ENCODE assay signal across 1 cellular context in genomic region chr4:88591787-88592599, GRCh38.
TF ChIP-seq lines count a peak whose summit lies in the region.

Gene HERC3 (plus strand): TSS chr4:88592480. CDS start chr4:88605824, 13,344 bp downstream.

TF ChIP-seq in HepG2, 621 proteins besides CTCF, POLR2A, EP300 and RAD21 (continued from another document and continues in another):
- TF ChIP-seq TERF1 (CRISPR knock-in tag; IDR thresholded peaks at IDR 0.05) (no peak), PRDM4 (CRISPR knock-in tag; IDR thresholded peaks at IDR 0.05; ENCODE audit: borderline replicate concordance) (no peak), KIAA2018 (CRISPR knock-in tag; IDR thresholded peaks at IDR 0.05; ENCODE audit: borderline replicate concordance) (no peak), NCOA2 (CRISPR knock-in tag; IDR thresholded peaks at IDR 0.05) (peak; percentile 51), ZNF550 (CRISPR knock-in tag; IDR thresholded peaks at IDR 0.05; ENCODE audit: borderline replicate concordance) (no peak), ATF1 (CRISPR knock-in tag; IDR thresholded peaks at IDR 0.05) (no peak), PHB2 (IDR thresholded peaks at IDR 0.05; ENCODE audit: partially characterized antibody) (no peak), AHR (CRISPR knock-in tag; IDR thresholded peaks at IDR 0.05) (no peak), MEIS2 (CRISPR knock-in tag; IDR thresholded peaks at IDR 0.05) (peak; percentile 7; the same call in 1 of the 2 replicates), ZNF180 (CRISPR knock-in tag; IDR thresholded peaks at IDR 0.05; ENCODE audit: borderline replicate concordance, low read depth) (no peak), KDM5B (CRISPR knock-in tag; IDR thresholded peaks at IDR 0.05; ENCODE audit: borderline replicate concordance) (peak; percentile 66; the same call in 1 of the 2 replicates), NFIC (IDR thresholded peaks at IDR 0.05; ENCODE audit: low read length) (no peak), TBX3 (IDR thresholded peaks at IDR 0.05; ENCODE audit: borderline replicate concordance) (no peak), KDM6A (CRISPR knock-in tag; IDR thresholded peaks at IDR 0.05; ENCODE audit: low read depth) (0 out of 2 replicates have a peak, but pooled peaks have one; percentile 21), ZNF782 (CRISPR knock-in tag; IDR thresholded peaks at IDR 0.05; ENCODE audit: borderline replicate concordance) (peak; percentile 60; the same call in 1 of the 2 replicates), MXD4 (CRISPR knock-in tag; IDR thresholded peaks at IDR 0.05) (peak; percentile 62), RNF219 (CRISPR knock-in tag; IDR thresholded peaks at IDR 0.05) (no peak), ZNF598 (CRISPR knock-in tag; IDR thresholded peaks at IDR 0.05; ENCODE audit: borderline replicate concordance) (no peak), ZNF503 (CRISPR knock-in tag; IDR thresholded peaks at IDR 0.05) (0 out of 2 replicates have a peak, but pooled peaks have one; percentile 33), ZSCAN29 (CRISPR knock-in tag; conservative IDR thresholded peaks at IDR 0.05) (no peak), HOMEZ (CRISPR knock-in tag; IDR thresholded peaks at IDR 0.05; ENCODE audit: low read depth) (no peak; the same call in 1 of the 2 replicates), ONECUT2 (CRISPR knock-in tag; IDR thresholded peaks at IDR 0.05) (no peak), ASH2L (IDR thresholded peaks at IDR 0.05; ENCODE audit: insufficient read length, low read depth, low read length) (peak; percentile 47), ZNF607 (CRISPR knock-in tag; IDR thresholded peaks at IDR 0.05; ENCODE audit: borderline replicate concordance) (peak; percentile 59; the same call in 1 of the 2 replicates), ZNF576 (CRISPR knock-in tag; IDR thresholded peaks at IDR 0.05) (no peak), ZNF674 (CRISPR knock-in tag; IDR thresholded peaks at IDR 0.05; ENCODE audit: low read depth) (0 out of 2 replicates have a peak, but pooled peaks have one; percentile 1), ATM (IDR thresholded peaks at IDR 0.05; ENCODE audit: borderline replicate concordance) (no peak), HMGA1 (CRISPR knock-in tag; conservative IDR thresholded peaks at IDR 0.05) (no peak), RARA (CRISPR knock-in tag; IDR thresholded peaks at IDR 0.05) (no peak), ZNF83 (CRISPR knock-in tag; IDR thresholded peaks at IDR 0.05; ENCODE audit: borderline replicate concordance) (0 out of 2 replicates have a peak, but pooled peaks have one; percentile 62), MIER3 (CRISPR knock-in tag; IDR thresholded peaks at IDR 0.05; ENCODE audit: borderline replicate concordance) (no peak), ZNF775 (CRISPR knock-in tag; IDR thresholded peaks at IDR 0.05; ENCODE audit: borderline replicate concordance) (0 out of 2 replicates have a peak, but pooled peaks have one; percentile 13), HMG20A (CRISPR knock-in tag; IDR thresholded peaks at IDR 0.05; ENCODE audit: borderline replicate concordance) (no peak), ZNF530 (CRISPR knock-in tag; IDR thresholded peaks at IDR 0.05; ENCODE audit: low read depth) (no peak), ZNF784 (CRISPR knock-in tag; IDR thresholded peaks at IDR 0.05; ENCODE audit: borderline replicate concordance) (no peak), TGIF2 (CRISPR knock-in tag; IDR thresholded peaks at IDR 0.05) (peak; percentile 63; the same call in 1 of the 2 replicates), ELF4 (CRISPR knock-in tag; IDR thresholded peaks at IDR 0.05; ENCODE audit: borderline replicate concordance) (no peak), KDM5A (IDR thresholded peaks at IDR 0.05; ENCODE audit: borderline replicate concordance, low read length) (no peak), SRSF4 (IDR thresholded peaks at IDR 0.05; ENCODE audit: low read depth, low read length, poor library complexity, severe bottlenecking) (no peak), XBP1 (CRISPR knock-in tag; IDR thresholded peaks at IDR 0.05) (no peak), CHD2 (IDR thresholded peaks at IDR 0.05; ENCODE audit: low read depth, low read length) (no peak), TRAFD1 (CRISPR knock-in tag; IDR thresholded peaks at IDR 0.05; ENCODE audit: borderline replicate concordance) (no peak)
